ENCODE assay signal across 1 cellular context in genomic region chr18:63817441-63818051, GRCh38.
A peak's percentile ranks its signal among the peaks of the same experiment; 100 is the strongest.
TF ChIP-seq lines count a peak whose summit lies in the region.

No MANE protein-coding gene starts in this region.

TF ChIP-seq in SK-N-SH, 30 proteins besides CTCF, POLR2A, EP300 and RAD21 (continued from another document):
- TF ChIP-seq PBX3 (IDR thresholded peaks at IDR 0.05) (peak; percentile 14; the same call in 1 of the 2 replicates), CHD2 (IDR thresholded peaks at IDR 0.05; ENCODE audit: low read length, partially characterized antibody) (no peak), YY1 (IDR thresholded peaks at IDR 0.05; ENCODE audit: low read depth) (peak; percentile 41; the same call in 1 of the 2 replicates), POLR2AphosphoS5 (IDR thresholded peaks at IDR 0.05; ENCODE audit: low read depth, low read length) (no peak), RFX5 (IDR thresholded peaks at IDR 0.05; ENCODE audit: low read length) (no peak), IRF3 (IDR thresholded peaks at IDR 0.05; ENCODE audit: low read depth, low read length) (no peak), SMC3 (IDR thresholded peaks at IDR 0.05; ENCODE audit: low read depth, low read length) (no peak)
